In the genomic region with DNA sequence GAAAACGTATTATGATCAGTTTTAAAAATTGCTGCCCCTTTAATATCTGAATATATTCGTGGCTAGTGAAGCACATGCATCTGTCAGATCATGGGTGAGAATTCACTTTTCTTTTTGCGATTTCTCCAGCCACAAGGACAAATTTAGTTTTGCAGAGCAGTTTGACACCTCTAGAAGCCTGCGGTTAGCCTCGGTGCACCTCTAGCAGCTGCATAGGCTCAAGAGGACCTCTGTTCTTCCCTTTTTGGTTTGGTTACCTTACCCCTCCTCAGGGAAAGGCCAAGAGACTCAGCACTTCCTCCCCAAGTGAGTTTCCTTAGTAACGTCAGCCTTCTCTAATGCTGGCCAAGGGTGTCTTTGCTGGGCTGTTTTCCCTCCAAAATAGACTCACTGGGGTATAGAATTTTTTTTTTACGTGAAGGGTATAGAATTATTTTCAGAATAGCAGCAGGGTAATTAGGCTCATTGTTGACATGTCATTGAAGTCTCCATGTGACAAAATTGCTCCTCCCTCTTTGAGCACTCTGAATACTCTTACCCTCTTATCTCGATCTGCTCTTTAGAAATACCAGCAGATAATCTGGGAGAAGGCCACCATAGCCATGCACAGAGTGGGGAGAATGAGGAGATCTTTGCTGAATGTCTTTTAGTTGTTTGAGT, we compare ENCODE assay signal across 8 cellular contexts.
DNase-seq lines count a peak whose midpoint lies in the region; ATAC-seq lines count a peak whose summit lies in the region.

No MANE protein-coding gene starts in this region.

- H3K79me2 ChIP-seq in Karpas-422 (ENCODE audit: low read length) = no peaks in the 10 kb centered on the region

- H3K27ac ChIP-seq in BLaER1 (peak overlapping the region; percentile 36; the same call in 1 of the 2 replicates), Karpas-422 (ENCODE audit: low read length) (peak overlapping the region; percentile 99)

- H3K9me2 ChIP-seq in Karpas-422 (replicated peaks; ENCODE audit: insufficient read depth, low read length) = no peaks in the 10 kb centered on the region

- H3K4me3 ChIP-seq in BLaER1 = peak overlapping the region; percentile 32; the same call in 1 of the 2 replicates
- peak overlapping the region; percentile 26 for H3K4me3 ChIP-seq in Karpas-422 (ENCODE audit: low read length)

- peaks cover 8% of the 10 kb centered on the region for H3K36me3 ChIP-seq in BLaER1
- no peaks in the 10 kb centered on the region for H3K36me3 ChIP-seq in Karpas-422 (ENCODE audit: insufficient read depth, low read length)

- H3K9me3 ChIP-seq in BLaER1 (peaks cover 5% of the 10 kb centered on the region), Karpas-422 (ENCODE audit: low read length) (no peaks in the 10 kb centered on the region)

- H3K9ac ChIP-seq in BLaER1 (0 out of 2 replicates have a peak overlapping the region, but pooled peaks have one; percentile 32), Karpas-422 (ENCODE audit: low read length) (peak overlapping the region; percentile 49)

- peak; percentile 89 for ATAC-seq in GM19035 (IDR thresholded peaks at IDR 0.05; ENCODE audit: unreplicated experiment)
- ATAC-seq in HG02852 (IDR thresholded peaks at IDR 0.05; ENCODE audit: unreplicated experiment) = peak; percentile 91

- H3K27me3 ChIP-seq in BLaER1 (no peaks in the 10 kb centered on the region), Karpas-422 (ENCODE audit: low read length) (no peaks in the 10 kb centered on the region)

- H3K4me2 ChIP-seq in BLaER1 = peak overlapping the region; percentile 85
- peak overlapping the region; percentile 58 for H3K4me2 ChIP-seq in Karpas-422 (ENCODE audit: low read depth, low read length, poor library complexity, severe bottlenecking)

- H3K4me1 ChIP-seq in BLaER1 (peaks cover 75% of the 10 kb centered on the region), Karpas-422 (ENCODE audit: low read length) (peaks cover 75% of the 10 kb centered on the region)

- H2AFZ ChIP-seq in Karpas-422 (ENCODE audit: low read length) = no peak overlapping the region

- H4K20me1 ChIP-seq in BLaER1 (peaks cover 74% of the 10 kb centered on the region), Karpas-422 (ENCODE audit: insufficient read depth, low read depth, low read length) (no peaks in the 10 kb centered on the region)

- DNase-seq in Karpas-422 = peak; percentile 98
- no peak for DNase-seq in cortex of kidney (lab: John Stamatoyannopoulos, UW)
- no peak for DNase-seq in NCI-H82 (lab: John Stamatoyannopoulos, UW)
- no peak for DNase-seq in NCI-H2171 (lab: John Stamatoyannopoulos, UW)
- DNase-seq in central memory CD4-positive, alpha-beta T cell = no peak
